In genomic region chr14:55699131-55700057, GRCh38 we compare ENCODE assay signal across 1 cellular context.
TF ChIP-seq lines count a peak whose summit lies in the region.

No MANE protein-coding gene starts in this region.

TF ChIP-seq in HepG2, 621 proteins besides CTCF, POLR2A, EP300 and RAD21 (continued from another document):
- TF ChIP-seq ZNF407 (CRISPR knock-in tag; IDR thresholded peaks at IDR 0.05; ENCODE audit: not compliant biosample characterization), result no peak
- no peak for TF ChIP-seq JUND (CRISPR knock-in tag; IDR thresholded peaks at IDR 0.05)
- TF ChIP-seq ZSCAN5A (CRISPR knock-in tag; IDR thresholded peaks at IDR 0.05; ENCODE audit: borderline replicate concordance), result no peak
- TF ChIP-seq ZHX2 (IDR thresholded peaks at IDR 0.05; ENCODE audit: low read depth), result no peak
- no peak for TF ChIP-seq ZHX2 (CRISPR knock-in tag; IDR thresholded peaks at IDR 0.05; ENCODE audit: borderline replicate concordance)
- TF ChIP-seq ARHGAP35 (CRISPR knock-in tag; IDR thresholded peaks at IDR 0.05; ENCODE audit: borderline replicate concordance), result no peak
